26 cellular contexts compared by ENCODE assay signal in the genomic region with DNA sequence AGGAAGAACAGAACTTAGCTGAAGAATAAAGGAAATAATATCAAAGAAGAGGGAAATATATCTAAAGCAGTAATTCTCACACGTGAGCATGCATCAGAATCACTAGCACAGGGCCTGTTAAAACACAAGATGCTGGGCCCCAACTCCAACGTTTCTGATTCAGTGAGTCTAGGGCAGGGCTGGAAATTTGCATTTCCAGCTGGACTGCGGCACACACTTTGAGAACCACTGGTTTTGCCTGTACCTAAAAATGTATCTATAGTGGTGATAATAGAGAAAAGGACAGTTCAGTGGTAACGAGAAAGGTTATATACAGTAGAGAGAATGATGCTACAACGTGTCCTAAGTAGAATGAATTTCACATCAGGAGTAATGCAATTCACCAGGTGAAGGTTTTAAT. TPM values are rescaled to one million over a fixed set of nuclear protein-coding genes. Genes with fewer than 3 reads are reported as not detected.
A peak's percentile ranks its signal among the peaks of the same experiment; 100 is the strongest.
DNase-seq lines count a peak whose midpoint lies in the region; ATAC-seq, FAIRE-seq and TF ChIP-seq lines count a peak whose summit lies in the region.
"Had no signal": no experiment of that assay in that cellular context is flagged by ENCODE, and none has a peak within 500 bp of the region (broad histone marks: within the 10 kb centered on the region; RNA-seq: fewer than 3 reads in every experiment).

No MANE protein-coding gene starts in this region.

- H3K9me3 Mint-ChIP-seq in immature natural killer cell, result no peaks in the 10 kb centered on the region
- H3K9me3 Mint-ChIP-seq: activated naive CD4-positive, alpha-beta T cell treated with anti-CD3 and anti-CD28 coated beads for 36 hours; activated T-helper 1 cell treated with anti-CD3 and anti-CD28 coated beads, Interleukin-12 subunit alpha, Interleukin-12 subunit beta, Interleukin-2, Interleukin-4 antibody, amounts not matched to agents 30 ng/mL and 10 ng/mL and 1 ng/mL, durations not matched to agents 14 hours and 24 hours and 36 hours; brain; natural killer cell had no signal

- H4K20me1 ChIP-seq in GM12878 (ENCODE audit: control insufficient read depth, insufficient read depth), result no peaks in the 10 kb centered on the region

- BruUV-seq in GM12878 (replicated peaks; lab: Mats Ljungman, UMichigan), result no TSS peak

- WGBS in GM12878 (ENCODE audit: insufficient coverage, insufficient replicate concordance, low lambda C conversion rate, missing lambda C conversion rate), result 43% methylated on average over 5 of the region's 5 CpGs

- H3K27me3 ChIP-seq in GM12878 (replicated peaks in 1 of 2; ENCODE audit: control insufficient read depth in 2 of 2, insufficient read depth in 2 of 2, low read length in 1 of 2) (no peaks in the 10 kb centered on the region), neutrophil (no peaks in the 10 kb centered on the region), dorsolateral prefrontal cortex (no peaks in the 10 kb centered on the region)
- H3K27me3 ChIP-seq: BLaER1, transverse colon had no signal

- H3K4me3 Mint-ChIP-seq in immature natural killer cell, result no peak overlapping the region
- H3K4me3 Mint-ChIP-seq: activated CD8-positive, alpha-beta memory T cell treated with anti-CD3 and anti-CD28 coated beads, Interleukin-2, amount 10 ng/mL, durations not matched to agents 7 days and 5 days; activated naive CD4-positive, alpha-beta T cell treated with anti-CD3 and anti-CD28 coated beads for 36 hours; activated T-helper 1 cell treated with anti-CD3 and anti-CD28 coated beads, Interleukin-12 subunit alpha, Interleukin-12 subunit beta, Interleukin-2, Interleukin-4 antibody, amounts not matched to agents 30 ng/mL and 10 ng/mL and 1 ng/mL, durations not matched to agents 14 hours and 24 hours and 36 hours; natural killer cell had no signal

- no peaks in the 10 kb centered on the region for H3K27me3 Mint-ChIP-seq in immature natural killer cell (ENCODE audit: low read depth in 3 of 3)
- H3K27me3 Mint-ChIP-seq: activated CD8-positive, alpha-beta memory T cell treated with anti-CD3 and anti-CD28 coated beads, Interleukin-2, amount 10 ng/mL, durations not matched to agents 7 days and 5 days; brain had no signal

- TF ChIP-seq RAD21 in GM12878 (IDR thresholded peaks at IDR 0.05; ENCODE audit: insufficient read depth, low read depth, low read length), result no peak

- H3K9ac ChIP-seq in GM12878 (ENCODE audit: control insufficient read depth, insufficient read depth, low read length), result no peak overlapping the region
- H3K9ac ChIP-seq: BLaER1 had no signal

- intact Hi-C loops in GM12878 (cut with micrococcal nuclease; ENCODE audit: unreplicated experiment), result no loop called here
- intact Hi-C loops in dorsolateral prefrontal cortex (cut with DNase I), result no loop called here

- H3K27ac ChIP-seq in HEK293 (ENCODE audit: extremely low read depth, low read depth, low read length), result no peak overlapping the region
- no peak overlapping the region for H3K27ac ChIP-seq in GM12878 (ENCODE audit: control insufficient read depth, insufficient read depth)
- H3K27ac ChIP-seq in neutrophil, result peak overlapping the region; percentile 14
- no peak overlapping the region for H3K27ac ChIP-seq in dorsolateral prefrontal cortex
- H3K27ac ChIP-seq: BLaER1, lower lobe of right lung, transverse colon had no signal

- H3K4me1 Mint-ChIP-seq in immature natural killer cell, result peaks cover 24 to 54% of the 10 kb centered on the region in 2 donors

- CTCF ChIA-PET in HEK293 (lab: Yijun Ruan, JAX) (interaction anchor here (1.1 kb wide), 1 partner anchor 15 kb away, joined by 3 read pairs; no protein-coding TSS in a partner anchor), GM12878 (lab: Yijun Ruan, JAX) (interaction anchor here (1.2 kb wide), 1 partner anchor 9 kb away, joined by 3 read pairs; no protein-coding TSS in a partner anchor)

- RAD21 ChIA-PET in GM12878 (lab: Charles Lee; ENCODE audit: unreplicated experiment), result no interaction called here

- H3K4me1 ChIP-seq in HEK293 (ENCODE audit: control insufficient read depth, insufficient read depth, low read length), result peaks cover 22% of the 10 kb centered on the region
- H3K4me1 ChIP-seq in GM12878 (ENCODE audit: control insufficient read depth, insufficient read depth, low read length), result peaks cover 6% of the 10 kb centered on the region; the same call in 1 of the 2 replicates
- peaks cover 28% of the 10 kb centered on the region in 2 experiments for H3K4me1 ChIP-seq in neutrophil (ENCODE audit: control insufficient read depth in 1 of 2, insufficient read depth in 1 of 2, low read depth in 1 of 2, low read length in 1 of 2)
- H3K4me1 ChIP-seq: BLaER1 had no signal

- H3K4me2 ChIP-seq in GM12878 (ENCODE audit: control insufficient read depth, insufficient read depth), result peak overlapping the region; percentile 61
- H3K4me2 ChIP-seq: BLaER1 had no signal

- SMC1A ChIA-PET in GM12878 (lab: Charles Lee; ENCODE audit: uncharacterized antibody, unreplicated experiment), result interaction anchor here (1.4 kb wide), 1 partner anchor 9 kb away, joined by 4 read pairs; no protein-coding TSS in a partner anchor

- POLR2A ChIA-PET in HEK293 (lab: Yijun Ruan, JAX), result no interaction called here
- POLR2A ChIA-PET in GM12878 (lab: Charles Lee), result interaction anchor here (0.5 kb wide), 1 partner anchor 26 kb away, joined by 3 read pairs; no protein-coding TSS in a partner anchor

- H3K27ac Mint-ChIP-seq in immature natural killer cell, result peak overlapping the region in 1 of 6 donors; percentile 1
- H3K27ac Mint-ChIP-seq: activated CD8-positive, alpha-beta memory T cell treated with anti-CD3 and anti-CD28 coated beads, Interleukin-2, amount 10 ng/mL, durations not matched to agents 7 days and 5 days; activated naive CD4-positive, alpha-beta T cell treated with anti-CD3 and anti-CD28 coated beads for 36 hours; activated T-helper 1 cell treated with anti-CD3 and anti-CD28 coated beads, Interleukin-12 subunit alpha, Interleukin-12 subunit beta, Interleukin-2, Interleukin-4 antibody, amounts not matched to agents 30 ng/mL and 10 ng/mL and 1 ng/mL, durations not matched to agents 14 hours and 24 hours and 36 hours had no signal

- H3K36me3 ChIP-seq in HEK293 (ENCODE audit: control insufficient read depth in 2 of 2, insufficient read depth in 1 of 2, low read length in 2 of 2) (no peaks in the 10 kb centered on the region), GM12878 (ENCODE audit: control insufficient read depth in 2 of 2, insufficient read depth in 2 of 2, low read length in 1 of 2) (peaks cover 0 to 5% of the 10 kb centered on the region in 2 experiments; a peak in 1 of 4 replicates), neutrophil (no peaks in the 10 kb centered on the region)
- H3K36me3 ChIP-seq: lower lobe of right lung, transverse colon had no signal

- TF ChIP-seq CTCF in HEK293 (tag by site-specific recombination; IDR thresholded peaks at IDR 0.05) (no peak), GM12878 (IDR thresholded peaks at IDR 0.05 in 2 of 3, conservative IDR thresholded peaks at IDR 0.05 in 1 of 3; ENCODE audit: control insufficient read depth in 2 of 3, extremely low read depth in 1 of 3, insufficient read depth in 1 of 3, low read depth in 3 of 3, low read length in 3 of 3) (no peak), neutrophil (IDR thresholded peaks at IDR 0.05) (no peak), dorsolateral prefrontal cortex (IDR thresholded peaks at IDR 0.05 in 54 of 56, conservative IDR thresholded peaks at IDR 0.05 in 2 of 56; ENCODE audit: low read depth in 1 of 56, partially characterized antibody in 56 of 56) (no peak)

- DNase-seq in GM12878 (ENCODE audit: low read depth, low spot score) (no peak), NCI-H2171 (lab: John Stamatoyannopoulos, UW) (no peak), immature natural killer cell (no peak), NCI-H226 (no peak), dorsolateral prefrontal cortex (no peak)
- DNase-seq: activated CD8-positive, alpha-beta memory T cell treated with anti-CD3 and anti-CD28 coated beads, Interleukin-2, amount 10 ng/mL, durations not matched to agents 7 days and 5 days; activated naive CD4-positive, alpha-beta T cell treated with anti-CD3 and anti-CD28 coated beads for 36 hours; COR-L47; DMS79; IMR-90; lower lobe of right lung; natural killer cell; NCI-H146; RPMI8226; stimulated activated CD4-positive, alpha-beta T cell treated with anti-CD3 and anti-CD28 coated beads, Interleukin-4, amount 100 ng/mL, for 24 hours; T-helper 1 cell; transverse colon had no signal

- TF ChIP-seq POLR2A in GM12878 (IDR thresholded peaks at IDR 0.05; ENCODE audit: low read depth, low read length), result no peak

- no peak overlapping the region for H3K4me3 ChIP-seq in HEK293 (ENCODE audit: low read depth, low read length)
- H3K4me3 ChIP-seq in GM12878, result no peak overlapping the region
- H3K4me3 ChIP-seq in neutrophil (ENCODE audit: low read depth in 1 of 2, low read length in 1 of 2), result no peak overlapping the region
- no peak overlapping the region for H3K4me3 ChIP-seq in dorsolateral prefrontal cortex
- H3K4me3 ChIP-seq: BLaER1, lower lobe of right lung, transverse colon had no signal

- H3K79me2 ChIP-seq in GM12878 (ENCODE audit: control insufficient read depth, insufficient read depth, low read length), result peaks cover 90% of the 10 kb centered on the region

- H3K36me3 Mint-ChIP-seq in immature natural killer cell, result no peaks in the 10 kb centered on the region
- H3K36me3 Mint-ChIP-seq: natural killer cell had no signal

- no peak for FAIRE-seq in GM12878 (lab: Jason Lieb, UNC)
- FAIRE-seq: endometrium, frontal cortex, G401.6 had no signal

- no peak for TF ChIP-seq EP300 in GM12878 (IDR thresholded peaks at IDR 0.05; ENCODE audit: borderline replicate concordance in 1 of 2, control insufficient read depth in 1 of 2, low read depth in 2 of 2, low read length in 2 of 2)

- H3K9me3 ChIP-seq in HEK293 (ENCODE audit: control insufficient read depth, insufficient read depth, low read depth, low read length), result no peaks in the 10 kb centered on the region
- H3K9me3 ChIP-seq in GM12878 (replicated peaks; ENCODE audit: control insufficient read depth, insufficient read depth, low read length), result peaks cover 2% of the 10 kb centered on the region; the same call in 2 of the 3 replicates
- H3K9me3 ChIP-seq in neutrophil, result no peaks in the 10 kb centered on the region
- H3K9me3 ChIP-seq: BLaER1, lower lobe of right lung, transverse colon had no signal

- ATAC-seq in HG03066 (IDR thresholded peaks at IDR 0.05; ENCODE audit: low read depth, unreplicated experiment), result peak; percentile 76
- peak; percentile 24 for ATAC-seq in GM12878
- ATAC-seq: activated CD8-positive, alpha-beta memory T cell treated with anti-CD3 and anti-CD28 coated beads, Interleukin-2, amount 10 ng/mL, durations not matched to agents 7 days and 5 days; lower lobe of right lung; natural killer cell had no signal

- in situ Hi-C loops in GM12878 (cut with MboI), result loop anchor here (25.0 kb wide), 1 partner anchor 291 kb away; a partner anchor contains a TSS

- no peak overlapping the region for H2AFZ ChIP-seq in GM12878 (ENCODE audit: control insufficient read depth, low read depth, low read length)

RNA-seq across cellular contexts. Expression of a gene that starts 11.2 kb away (rescaled TPM):
- 240 and 257 TPM in 2 replicates for total RNA-seq in GM12878 (2013; cell fraction: nucleolus; rRNA removed)
- total RNA-seq in GM12878 (2014; rRNA removed) (37.6 and 38.9 TPM in 2 replicates), GM12878 (2014; rRNA removed; fragmentation: Illumina TruSeq; extraction: Trizol) (31.8 and 39.8 TPM in 2 replicates), GM12878 (2021) (26.0 and 30.7 TPM in 2 replicates), dorsolateral prefrontal cortex (10 to 100 TPM; 47.8 to 91.4 (median 67.5) TPM)
- 17.0 TPM for polyA plus RNA-seq in GM12878 (2011; ENCODE audit: low read depth)
- polyA plus RNA-seq in GM12878 (2011; rRNA removed) (46.8 and 52.3 TPM in 2 replicates), GM12878 (2014; fragmentation: Illumina TruSeq; extraction: Trizol) (30.0 and 42.1 TPM in 2 replicates), GM12878 (2014; fragmentation: Nextera tagmentation; extraction: Ambion mirVana) (10 to 100 TPM; 11.3 to 12.9 TPM), GM12878 (2014; rRNA removed) (23.5 and 27.9 TPM in 2 replicates), GM12878 (2016; fragmentation: Nextera tagmentation; extraction: Ambion mirVana) (10 to 100 TPM; 20.0 to 22.4 TPM), immature natural killer cell (10 to 100 TPM; 11.5 to 14.5 (median 14.3) TPM)
- polyA plus RNA-seq in GM12878 (2011; cell fraction: cytosol; rRNA removed), result 13.8 and 16.8 TPM in 2 replicates
- 87.9 and 113 TPM in 2 replicates for polyA plus RNA-seq in GM12878 (2011; cell fraction: nucleus; rRNA removed)
- 21.2 and 23.1 TPM in 2 replicates for polyA plus RNA-seq in GM12878 (2012)
- 45.3 and 50.5 TPM in 2 replicates for polyA minus RNA-seq in GM12878 (2011; rRNA and poly(A)+ RNA removed)
- 9.8 and 13.4 TPM in 2 replicates for polyA minus RNA-seq in GM12878 (2011; cell fraction: cytosol; rRNA and poly(A)+ RNA removed)
- polyA minus RNA-seq in GM12878 (2011; cell fraction: nucleus; rRNA and poly(A)+ RNA removed), result 63.3 and 81.1 TPM in 2 replicates
